Comparison of ENCODE assay signal across 21 cellular contexts in the genomic region with DNA sequence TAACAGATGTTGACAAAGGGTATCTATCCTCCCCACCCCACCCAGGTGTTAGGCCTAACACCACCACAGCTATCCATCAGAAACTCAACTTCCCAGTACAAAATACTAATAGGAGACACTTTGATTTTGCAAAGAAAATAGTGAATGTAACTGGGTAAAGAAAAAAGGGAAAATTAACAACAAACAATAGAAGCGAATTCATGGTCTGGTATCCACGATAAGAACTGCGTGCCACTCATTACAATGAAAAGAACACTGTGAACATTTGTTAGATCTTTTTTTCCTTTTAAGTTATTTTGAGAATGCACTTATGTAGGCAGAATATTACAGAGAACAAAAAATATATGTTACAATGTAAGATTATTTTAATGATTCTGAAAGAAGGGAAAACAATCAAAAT. TPM values are rescaled to one million over a fixed set of nuclear protein-coding genes. Genes with fewer than 3 reads are reported as not detected.
DNase-seq lines count a peak whose midpoint lies in the region; ATAC-seq and TF ChIP-seq lines count a peak whose summit lies in the region.
"Had no signal": no experiment of that assay in that cellular context is flagged by ENCODE, and none has a peak within 500 bp of the region (broad histone marks: within the 10 kb centered on the region; RNA-seq: fewer than 3 reads in every experiment).

No MANE protein-coding gene starts in this region.

- no peak overlapping the region for H3K4me3 ChIP-seq in CD4-positive, alpha-beta memory T cell (ENCODE audit: low read length in 2 of 2)
- no peak overlapping the region for H3K4me3 ChIP-seq in tibial nerve
- H3K4me3 ChIP-seq: A549; BLaER1 treated with 17β-estradiol and CSF1 and Interleukin-3, amounts not matched to agents 10 nM and 100 nM had no signal

- H3K27me3 Mint-ChIP-seq in CD4-positive, alpha-beta memory T cell = no peaks in the 10 kb centered on the region
- H3K27me3 Mint-ChIP-seq in chondrocyte (ENCODE audit: low read depth) (no peaks in the 10 kb centered on the region), osteocyte (ENCODE audit: unreplicated experiment) (no peaks in the 10 kb centered on the region)
- H3K27me3 Mint-ChIP-seq: CD8-positive, alpha-beta memory T cell had no signal

- 59 to 62% methylated on average over 3 of the region's 3 CpGs for WGBS in tibial nerve, 2 donors

- no peaks in the 10 kb centered on the region for H3K27me3 ChIP-seq in CD4-positive, alpha-beta memory T cell (ENCODE audit: insufficient read depth, low read length)
- no peaks in the 10 kb centered on the region for H3K27me3 ChIP-seq in tibial nerve
- H3K27me3 ChIP-seq: BLaER1 treated with 17β-estradiol and CSF1 and Interleukin-3, amounts not matched to agents 10 nM and 100 nM had no signal

- CTCF ChIA-PET in CD4-positive, alpha-beta memory T cell (lab: Charles Lee; ENCODE audit: partially characterized antibody) = no interaction called here

- TF ChIP-seq EP300 in tibial nerve (IDR thresholded peaks at IDR 0.05) = no peak

- intact Hi-C loops in CD4-positive, alpha-beta memory T cell (cut with micrococcal nuclease) = no loop called here

- no peaks in the 10 kb centered on the region for H3K36me3 ChIP-seq in CD4-positive, alpha-beta memory T cell (ENCODE audit: insufficient read depth, low read length)
- no peaks in the 10 kb centered on the region for H3K36me3 ChIP-seq in tibial nerve
- H3K36me3 ChIP-seq: BLaER1 treated with 17β-estradiol and CSF1 and Interleukin-3, amounts not matched to agents 10 nM and 100 nM had no signal

- TF ChIP-seq CTCF in chondrocyte (IDR thresholded peaks at IDR 0.05) (no peak), osteocyte (IDR thresholded peaks at IDR 0.05) (no peak), tibial nerve (IDR thresholded peaks at IDR 0.05) (no peak)

- H3K9me3 ChIP-seq in CD4-positive, alpha-beta memory T cell (ENCODE audit: control insufficient read depth in 1 of 2, low read length in 2 of 2) = no peaks in the 10 kb centered on the region
- H3K9me3 ChIP-seq in tibial nerve = no peaks in the 10 kb centered on the region
- H3K9me3 ChIP-seq: BLaER1 treated with 17β-estradiol and CSF1 and Interleukin-3, amounts not matched to agents 10 nM and 100 nM had no signal

- peaks cover 43% of the 10 kb centered on the region for H3K4me1 ChIP-seq in CD4-positive, alpha-beta memory T cell (ENCODE audit: insufficient read depth, low read length)
- H3K4me1 ChIP-seq in tibial nerve = peaks cover 0 to 16% (median 6%) of the 10 kb centered on the region in 4 donors
- H3K4me1 ChIP-seq: BLaER1 treated with 17β-estradiol and CSF1 and Interleukin-3, amounts not matched to agents 10 nM and 100 nM had no signal

- no peak for DNase-seq in CD4-positive, alpha-beta memory T cell
- DNase-seq in chondrocyte (ENCODE audit: low spot score) (no peak), osteocyte (ENCODE audit: extremely low spot score, unreplicated experiment) (no peak), tibial nerve (ENCODE audit: low spot score in 2 of 2) (no peak), putamen (ENCODE audit: low spot score) (no peak), NCI-H1092 treated with DMSO at 0.1 percent for 48 hours (lab: John Stamatoyannopoulos, UW) (no peak)
- DNase-seq: AML-193; CD8-positive, alpha-beta memory T cell; DMS79; GF-D8; NCI-H1092; NCI-H1436; NCI-H1930; NCI-H2107; NCI-H524; NCI-H748 treated with DMSO at 0.1 percent for 48 hours; SK-N-SH had no signal

- POLR2A ChIA-PET in CD4-positive, alpha-beta memory T cell (lab: Charles Lee; ENCODE audit: partially characterized antibody) = interaction anchor here (5.2 kb wide), 1 partner anchor 12 kb away, joined by 26 read pairs; a partner anchor contains a TSS

- peak overlapping the region in 4 of 7 donors; percentile 13 to 47 (median 36) for H3K27ac Mint-ChIP-seq in CD4-positive, alpha-beta memory T cell
- H3K27ac Mint-ChIP-seq in chondrocyte (ENCODE audit: unreplicated experiment) (peak overlapping the region; percentile 32), osteocyte (ENCODE audit: unreplicated experiment) (peak overlapping the region; percentile 73)

- peaks cover 0 to 2% (median 0%) of the 10 kb centered on the region in 8 donors for H3K9me3 Mint-ChIP-seq in CD4-positive, alpha-beta memory T cell
- H3K9me3 Mint-ChIP-seq in chondrocyte (ENCODE audit: low read depth) (peaks cover 14% of the 10 kb centered on the region), osteocyte (ENCODE audit: unreplicated experiment) (peaks cover 9% of the 10 kb centered on the region)
- H3K9me3 Mint-ChIP-seq: CD8-positive, alpha-beta memory T cell had no signal

- H3K36me3 Mint-ChIP-seq in CD4-positive, alpha-beta memory T cell = peaks cover 2 to 9% of the 10 kb centered on the region in 2 donors
- H3K36me3 Mint-ChIP-seq in chondrocyte (ENCODE audit: low read depth) (peaks cover 3% of the 10 kb centered on the region), osteocyte (ENCODE audit: unreplicated experiment) (peaks cover 15% of the 10 kb centered on the region)
- H3K36me3 Mint-ChIP-seq: CD8-positive, alpha-beta memory T cell had no signal

- H3K27ac ChIP-seq in CD4-positive, alpha-beta memory T cell (ENCODE audit: low read depth, low read length) = no peak overlapping the region
- peak overlapping the region in 3 of 4 donors; percentile 15 to 62 (median 16) for H3K27ac ChIP-seq in tibial nerve
- H3K27ac ChIP-seq: A549; BLaER1 treated with 17β-estradiol and CSF1 and Interleukin-3, amounts not matched to agents 10 nM and 100 nM had no signal

- peaks cover 38 to 72% (median 55%) of the 10 kb centered on the region in 4 donors for H3K4me1 Mint-ChIP-seq in CD4-positive, alpha-beta memory T cell
- H3K4me1 Mint-ChIP-seq in chondrocyte (ENCODE audit: low read depth) = peaks cover 79% of the 10 kb centered on the region
- H3K4me1 Mint-ChIP-seq in osteocyte (ENCODE audit: unreplicated experiment) = peaks cover 83% of the 10 kb centered on the region

- H3K4me3 Mint-ChIP-seq in CD4-positive, alpha-beta memory T cell = peak overlapping the region in 1 of 8 donors; percentile 31
- no peak overlapping the region for H3K4me3 Mint-ChIP-seq in chondrocyte (ENCODE audit: unreplicated experiment)
- H3K4me3 Mint-ChIP-seq in osteocyte (ENCODE audit: unreplicated experiment) = no peak overlapping the region
- H3K4me3 Mint-ChIP-seq: CD8-positive, alpha-beta memory T cell had no signal

- TF ChIP-seq POLR2A in tibial nerve (IDR thresholded peaks at IDR 0.05) = no peak

- no peak for ATAC-seq in HG02571 (IDR thresholded peaks at IDR 0.05; ENCODE audit: unreplicated experiment)
- ATAC-seq: A549, HCT116 had no signal

RNA-seq across cellular contexts. Expression of a gene that starts 12.0 kb away (rescaled TPM):
- 10 to 100 TPM; 16.8 to 17.4 TPM for total RNA-seq in CD4-positive, alpha-beta memory T cell
- 10 to 100 TPM; 34.0 to 40.4 TPM for polyA plus RNA-seq in CD4-positive, alpha-beta memory T cell
- total RNA-seq in chondrocyte (52.2 to 57.7 TPM (median 55.5 TPM) in 3 replicates), osteocyte (64.2 and 66.0 TPM in 2 replicates), tibial nerve (10 to 100 TPM; 15.3 to 30.8 (median 25.6) TPM)
